Comparison of ENCODE assay signal across 8 cellular contexts in the genomic region with DNA sequence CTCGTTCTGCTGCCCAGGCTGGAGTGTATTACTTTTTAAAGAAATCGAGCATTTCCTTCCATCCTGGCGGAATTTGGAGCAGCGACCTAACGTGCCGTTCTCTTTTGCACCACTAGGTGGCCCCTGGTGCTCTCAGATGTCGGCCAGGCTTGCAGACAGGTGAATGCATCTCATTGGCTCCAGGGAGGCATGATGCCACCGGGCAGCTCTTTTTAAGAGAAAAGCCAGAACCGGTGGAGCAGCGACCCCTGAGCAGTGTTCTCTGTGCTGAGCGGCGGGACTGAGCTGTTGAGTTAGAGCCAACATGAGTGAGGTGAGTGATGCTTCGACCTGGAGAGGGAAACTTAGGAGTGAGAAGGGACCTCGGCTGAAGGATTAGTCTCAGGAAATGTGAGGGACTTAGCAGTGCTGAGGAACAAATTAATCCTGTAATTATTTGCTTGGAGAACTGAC. TPM values are rescaled to one million over a fixed set of nuclear protein-coding genes. Genes with fewer than 3 reads are reported as not detected.
DNase-seq lines count a peak whose midpoint lies in the region; ATAC-seq and TF ChIP-seq lines count a peak whose summit lies in the region.

A gene (plus strand): TSS at position 241 of the 453 bp plus-strand sequence. CDS start 64 bp downstream, at position 305.

- H3K27ac ChIP-seq in KMS-11 (no peak within 1 kb of the TSS), liver (ENCODE audit: low read depth in 1 of 2, low read length in 2 of 2) (no peak within 1 kb of the TSS)

- H3K4me3 ChIP-seq in KMS-11 (IDR thresholded peaks at IDR 0.05; ENCODE audit: insufficient read depth, low read depth, low read length) (no peak within 1 kb of the TSS), liver (ENCODE audit: low read depth in 1 of 3, low read length in 3 of 3) (no peak within 1 kb of the TSS)

- peaks cover 14% of the 10 kb centered on the region for H3K4me1 ChIP-seq in KMS-11 (ENCODE audit: low read depth, poor library complexity, severe bottlenecking)
- H3K4me1 ChIP-seq in liver (ENCODE audit: control insufficient read depth in 4 of 4, insufficient read depth in 4 of 4, low read length in 3 of 4), result no peaks in the 10 kb centered on the region

- H3K4me2 ChIP-seq in KMS-11, result no peak within 1 kb of the TSS

- H3K36me3 ChIP-seq in KMS-11 (ENCODE audit: insufficient read depth) (no peaks in the 10 kb centered on the region), liver (ENCODE audit: control insufficient read depth in 4 of 4, insufficient read depth in 3 of 4, low read depth in 1 of 4, low read length in 3 of 4) (no peaks in the 10 kb centered on the region)

- DNase-seq in G401 (ENCODE audit: low spot score) (peak; percentile 45), RKO (ENCODE audit: low spot score) (peak; percentile 55), cerebellum (ENCODE audit: low spot score) (peak; percentile 52), dedifferentiated amniotic fluid mesenchymal stem cell (ENCODE audit: extremely low spot score) (no peak)
- peak; percentile 4 to 10 for DNase-seq in stimulated activated CD8-positive, alpha-beta memory T cell treated with anti-CD3 and anti-CD28 coated beads, Interleukin-7, amount 100 ng/mL, for 48 hours (ENCODE audit: extremely low read depth in 1 of 2, low read depth in 1 of 2)

- WGBS in liver, result 7% methylated on average over 14 of the region's 14 CpGs

- peak; percentile 65 to 80 for TF ChIP-seq RAD21 in liver (IDR thresholded peaks at IDR 0.05)

- no peaks in the 10 kb centered on the region for H4K20me1 ChIP-seq in KMS-11 (ENCODE audit: insufficient read depth)

- in situ Hi-C loops in G401 (cut with HindIII; ENCODE audit: low sequenced_read_pairs), result no loop called here

- no peaks in the 10 kb centered on the region for H3K9me3 ChIP-seq in liver (ENCODE audit: control insufficient read depth in 4 of 4, low read length in 3 of 4)

- TF ChIP-seq CTCF in KMS-11 (conservative IDR thresholded peaks at IDR 0.05; ENCODE audit: low read depth, low read length) (peak; percentile 98), liver (IDR thresholded peaks at IDR 0.05; ENCODE audit: low read depth, low read length, missing input control) (peak; percentile 77)

- no peak within 1 kb of the TSS for H2AFZ ChIP-seq in KMS-11 (ENCODE audit: low read depth)

- H3K79me2 ChIP-seq in KMS-11 (ENCODE audit: insufficient read depth, low read depth), result no peaks in the 10 kb centered on the region

- H3K9ac ChIP-seq in KMS-11, result no peak within 1 kb of the TSS
- no peak within 1 kb of the TSS for H3K9ac ChIP-seq in liver (ENCODE audit: low read depth in 1 of 2, low read length in 2 of 2)

- no peaks in the 10 kb centered on the region for H3K27me3 ChIP-seq in KMS-11 (ENCODE audit: insufficient read depth, low read depth)
- H3K27me3 ChIP-seq in liver (ENCODE audit: control insufficient read depth in 4 of 4, insufficient read depth in 4 of 4, low read length in 3 of 4), result peaks cover 0 to 3% (median 2%) of the 10 kb centered on the region in 4 donors

- no peak for ATAC-seq in HG02870 (IDR thresholded peaks at IDR 0.05; ENCODE audit: unreplicated experiment)

TF ChIP-seq in liver, 16 proteins besides CTCF, POLR2A, EP300 and RAD21:
- TF ChIP-seq FOXA1 (IDR thresholded peaks at IDR 0.05), result no peak
- no peak for TF ChIP-seq HNF4G (IDR thresholded peaks at IDR 0.05)

RNA-seq across cellular contexts. Expression of the gene that starts here (rescaled TPM):
- 1.2 TPM in 1 of 2 replicates, not detected in the other for total RNA-seq in G401 (2014; rRNA removed; shearing (Covaris generic))
- total RNA-seq in cerebellum, result 23.8 TPM
- total RNA-seq in liver, result not detected
- polyA plus RNA-seq in liver, result under 1 TPM in 1 of 2 donors, not detected in 1; 0.20 TPM

Comparison
In these comparisons a context has a peak if more than half of its experiments do, and no peak if none do; other contexts are left out.
1. RNA of the gene that starts here (total RNA-seq): 23.8 TPM in cerebellum (single experiment); 1.2 TPM in G401 and not detected in liver; every median in the first group is over 10 times any median in the second.